ENCODE assay signal across 16 cellular contexts in the genomic region with DNA sequence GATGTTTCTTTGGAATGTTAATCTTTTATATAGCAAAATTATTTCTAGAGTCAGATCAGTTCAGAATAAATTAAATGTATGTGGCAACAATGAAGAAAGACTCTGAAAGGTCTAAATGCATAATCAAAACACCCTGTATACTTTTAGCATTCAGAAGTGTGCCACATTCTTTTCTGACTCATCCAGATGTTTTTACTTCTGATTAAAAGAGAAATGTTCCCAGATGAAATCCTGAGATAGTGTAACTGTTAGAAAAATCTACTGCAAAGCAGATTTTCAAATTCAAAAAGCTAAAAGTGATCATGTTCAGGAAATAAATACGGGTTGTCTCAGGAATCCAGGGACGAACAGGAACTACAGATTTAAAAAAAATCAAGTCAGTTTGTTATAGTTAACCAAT.
"Had no signal": no experiment of that assay in that cellular context is flagged by ENCODE, and none has a peak within 500 bp of the region (broad histone marks: within the 10 kb centered on the region; RNA-seq: fewer than 3 reads in every experiment).

No MANE protein-coding gene starts in this region.

- H3K36me3 Mint-ChIP-seq: activated CD4-positive, alpha-beta memory T cell treated with anti-CD3 and anti-CD28 coated beads for 36 hours; activated naive CD4-positive, alpha-beta T cell treated with anti-CD3 and anti-CD28 coated beads, Interleukin-2, amount 50 U/mL, for 72 hours; natural killer cell had no signal

- H3K4me1 ChIP-seq: sigmoid colon, thyroid gland had no signal

- H3K4me3 ChIP-seq: coronary artery, sigmoid colon, thyroid gland had no signal

- H3K4me1 Mint-ChIP-seq: natural killer cell had no signal

- H3K9me3 Mint-ChIP-seq: activated CD4-positive, alpha-beta memory T cell treated with anti-CD3 and anti-CD28 coated beads for 36 hours; activated naive CD4-positive, alpha-beta T cell treated with anti-CD3 and anti-CD28 coated beads, Interleukin-2, amount 50 U/mL, for 72 hours; activated T-helper 1 cell treated with anti-CD3 and anti-CD28 coated beads, Interleukin-12 subunit alpha, Interleukin-12 subunit beta, Interleukin-2, Interleukin-4 antibody, amounts not matched to agents 30 ng/mL and 10 ng/mL and 1 ng/mL, durations not matched to agents 14 hours and 24 hours and 36 hours; natural killer cell; T-helper 2 cell treated with Interferon-gamma antibody and Interleukin-4, amounts not matched to agents 5 μg/mL and 100 μg/mL, for 36 hours had no signal

- H3K36me3 ChIP-seq: neutrophil, sigmoid colon, thyroid gland had no signal

- ATAC-seq: activated naive CD4-positive, alpha-beta T cell treated with anti-CD3 and anti-CD28 coated beads, Interleukin-2, amount 50 U/mL, for 72 hours; natural killer cell had no signal

- H3K27ac ChIP-seq: coronary artery, neutrophil, sigmoid colon, thyroid gland had no signal

- H3K9me3 ChIP-seq: neutrophil, sigmoid colon, thyroid gland had no signal

- H3K4me3 Mint-ChIP-seq: activated CD4-positive, alpha-beta memory T cell treated with anti-CD3 and anti-CD28 coated beads for 36 hours; activated T-helper 1 cell treated with anti-CD3 and anti-CD28 coated beads, Interleukin-12 subunit alpha, Interleukin-12 subunit beta, Interleukin-2, Interleukin-4 antibody, amounts not matched to agents 30 ng/mL and 10 ng/mL and 1 ng/mL, durations not matched to agents 14 hours and 24 hours and 36 hours; natural killer cell; T-helper 2 cell treated with Interferon-gamma antibody and Interleukin-4, amounts not matched to agents 5 μg/mL and 100 μg/mL, for 36 hours had no signal

- DNase-seq: activated CD4-positive, alpha-beta memory T cell treated with anti-CD3 and anti-CD28 coated beads for 36 hours; activated gamma-delta T cell treated with Interleukin-2 at 50 U/mL for 16 hours; activated T-cell treated with anti-CD3 and anti-CD28 coated beads for 4 hours; hippocampal formation; left cardiac atrium; natural killer cell; sigmoid colon; stimulated activated CD4-positive, alpha-beta T cell treated with anti-CD3 and anti-CD28 coated beads, Interleukin-1b, Interleukin-23, amount 100 ng/mL, for 48 hours; stimulated activated CD8-positive, alpha-beta memory T cell treated with anti-CD3 and anti-CD28 coated beads, Interleukin-4, amount 100 ng/mL, for 48 hours; stimulated activated naive CD4-positive, alpha-beta T cell had no signal

- H3K27me3 ChIP-seq: neutrophil, sigmoid colon, thyroid gland had no signal

- H3K27ac Mint-ChIP-seq: activated CD4-positive, alpha-beta memory T cell treated with anti-CD3 and anti-CD28 coated beads for 36 hours; activated naive CD4-positive, alpha-beta T cell treated with anti-CD3 and anti-CD28 coated beads, Interleukin-2, amount 50 U/mL, for 72 hours; activated T-helper 1 cell treated with anti-CD3 and anti-CD28 coated beads, Interleukin-12 subunit alpha, Interleukin-12 subunit beta, Interleukin-2, Interleukin-4 antibody, amounts not matched to agents 30 ng/mL and 10 ng/mL and 1 ng/mL, durations not matched to agents 14 hours and 24 hours and 36 hours; natural killer cell; T-helper 2 cell treated with Interferon-gamma antibody and Interleukin-4, amounts not matched to agents 5 μg/mL and 100 μg/mL, for 36 hours had no signal
